Comparison of ENCODE assay signal across 2 cellular contexts in the genomic region with DNA sequence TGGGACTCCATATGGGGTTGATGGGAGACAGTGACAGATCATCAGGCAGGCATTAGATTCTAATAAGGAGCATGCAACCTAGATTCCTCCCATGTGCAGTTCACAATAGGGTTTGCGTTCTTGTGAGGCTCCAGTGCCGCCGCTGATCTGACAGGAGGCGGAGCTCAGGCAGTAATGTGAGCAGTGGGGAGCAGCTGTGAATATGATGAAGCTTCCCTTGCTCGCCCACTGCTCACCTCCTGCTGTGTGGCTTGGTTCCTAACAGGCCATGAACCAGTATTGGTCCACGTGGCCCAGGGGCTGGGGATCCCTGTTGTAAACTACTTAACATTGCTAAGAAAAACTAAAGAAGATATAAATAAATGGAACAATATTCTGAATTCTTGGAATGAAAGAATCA.
A peak's percentile ranks its signal among the peaks of the same experiment; 100 is the strongest.
TF ChIP-seq lines count a peak whose summit lies in the region.

No MANE protein-coding gene starts in this region.

TF ChIP-seq in K562, 482 proteins besides CTCF, POLR2A, EP300 and RAD21:
- TF ChIP-seq, protein P1, sequence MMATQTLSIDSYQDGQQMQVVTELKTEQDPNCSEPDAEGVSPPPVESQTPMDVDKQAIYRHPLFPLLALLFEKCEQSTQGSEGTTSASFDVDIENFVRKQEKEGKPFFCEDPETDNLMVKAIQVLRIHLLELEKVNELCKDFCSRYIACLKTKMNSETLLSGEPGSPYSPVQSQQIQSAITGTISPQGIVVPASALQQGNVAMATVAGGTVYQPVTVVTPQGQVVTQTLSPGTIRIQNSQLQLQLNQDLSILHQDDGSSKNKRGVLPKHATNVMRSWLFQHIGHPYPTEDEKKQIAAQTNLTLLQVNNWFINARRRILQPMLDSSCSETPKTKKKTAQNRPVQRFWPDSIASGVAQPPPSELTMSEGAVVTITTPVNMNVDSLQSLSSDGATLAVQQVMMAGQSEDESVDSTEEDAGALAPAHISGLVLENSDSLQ (IDR thresholded peaks at IDR 0.05), result peak; percentile 13; the same call in 1 of the 2 replicates
- TF ChIP-seq, protein P2, sequence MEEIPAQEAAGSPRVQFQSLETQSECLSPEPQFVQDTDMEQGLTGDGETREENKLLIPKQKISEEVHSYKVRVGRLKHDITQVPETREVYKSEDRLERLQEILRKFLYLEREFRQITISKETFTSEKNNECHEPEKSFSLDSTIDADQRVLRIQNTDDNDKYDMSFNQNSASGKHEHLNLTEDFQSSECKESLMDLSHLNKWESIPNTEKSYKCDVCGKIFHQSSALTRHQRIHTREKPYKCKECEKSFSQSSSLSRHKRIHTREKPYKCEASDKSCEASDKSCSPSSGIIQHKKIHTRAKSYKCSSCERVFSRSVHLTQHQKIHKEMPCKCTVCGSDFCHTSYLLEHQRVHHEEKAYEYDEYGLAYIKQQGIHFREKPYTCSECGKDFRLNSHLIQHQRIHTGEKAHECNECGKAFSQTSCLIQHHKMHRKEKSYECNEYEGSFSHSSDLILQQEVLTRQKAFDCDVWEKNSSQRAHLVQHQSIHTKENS (CRISPR knock-in tag; IDR thresholded peaks at IDR 0.05), result no peak
- TF ChIP-seq ZNF12 (CRISPR knock-in tag; IDR thresholded peaks at IDR 0.05) (no peak), EGR1 (conservative IDR thresholded peaks at IDR 0.05) (0 out of 2 replicates have a peak, but pooled peaks have one; percentile 37), ZNF347 (CRISPR knock-in tag; IDR thresholded peaks at IDR 0.05; ENCODE audit: low read depth) (no peak), TARDBP (IDR thresholded peaks at IDR 0.05) (no peak), TEAD4 (IDR thresholded peaks at IDR 0.05; ENCODE audit: low read length) (no peak), TEAD4 (CRISPR knock-in tag; IDR thresholded peaks at IDR 0.05; ENCODE audit: borderline replicate concordance) (no peak)
- TF ChIP-seq, protein P3, sequence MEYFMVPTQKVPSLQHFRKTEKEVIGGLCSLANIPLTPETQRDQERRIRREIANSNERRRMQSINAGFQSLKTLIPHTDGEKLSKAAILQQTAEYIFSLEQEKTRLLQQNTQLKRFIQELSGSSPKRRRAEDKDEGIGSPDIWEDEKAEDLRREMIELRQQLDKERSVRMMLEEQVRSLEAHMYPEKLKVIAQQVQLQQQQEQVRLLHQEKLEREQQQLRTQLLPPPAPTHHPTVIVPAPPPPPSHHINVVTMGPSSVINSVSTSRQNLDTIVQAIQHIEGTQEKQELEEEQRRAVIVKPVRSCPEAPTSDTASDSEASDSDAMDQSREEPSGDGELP (CRISPR knock-in tag; IDR thresholded peaks at IDR 0.05; ENCODE audit: borderline replicate concordance), result peak; percentile 62; the same call in 1 of the 2 replicates
- TF ChIP-seq, protein P4, sequence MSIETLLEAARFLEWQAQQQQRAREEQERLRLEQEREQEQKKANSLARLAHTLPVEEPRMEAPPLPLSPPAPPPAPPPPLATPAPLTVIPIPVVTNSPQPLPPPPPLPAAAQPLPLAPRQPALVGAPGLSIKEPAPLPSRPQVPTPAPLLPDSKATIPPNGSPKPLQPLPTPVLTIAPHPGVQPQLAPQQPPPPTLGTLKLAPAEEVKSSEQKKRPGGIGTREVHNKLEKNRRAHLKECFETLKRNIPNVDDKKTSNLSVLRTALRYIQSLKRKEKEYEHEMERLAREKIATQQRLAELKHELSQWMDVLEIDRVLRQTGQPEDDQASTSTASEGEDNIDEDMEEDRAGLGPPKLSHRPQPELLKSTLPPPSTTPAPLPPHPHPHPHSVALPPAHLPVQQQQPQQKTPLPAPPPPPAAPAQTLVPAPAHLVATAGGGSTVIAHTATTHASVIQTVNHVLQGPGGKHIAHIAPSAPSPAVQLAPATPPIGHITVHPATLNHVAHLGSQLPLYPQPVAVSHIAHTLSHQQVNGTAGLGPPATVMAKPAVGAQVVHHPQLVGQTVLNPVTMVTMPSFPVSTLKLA (conservative IDR thresholded peaks at IDR 0.05), result peak in 1 of 2 experiments; percentile 40; a peak in 2 of 4 replicates
- TF ChIP-seq, protein P5, sequence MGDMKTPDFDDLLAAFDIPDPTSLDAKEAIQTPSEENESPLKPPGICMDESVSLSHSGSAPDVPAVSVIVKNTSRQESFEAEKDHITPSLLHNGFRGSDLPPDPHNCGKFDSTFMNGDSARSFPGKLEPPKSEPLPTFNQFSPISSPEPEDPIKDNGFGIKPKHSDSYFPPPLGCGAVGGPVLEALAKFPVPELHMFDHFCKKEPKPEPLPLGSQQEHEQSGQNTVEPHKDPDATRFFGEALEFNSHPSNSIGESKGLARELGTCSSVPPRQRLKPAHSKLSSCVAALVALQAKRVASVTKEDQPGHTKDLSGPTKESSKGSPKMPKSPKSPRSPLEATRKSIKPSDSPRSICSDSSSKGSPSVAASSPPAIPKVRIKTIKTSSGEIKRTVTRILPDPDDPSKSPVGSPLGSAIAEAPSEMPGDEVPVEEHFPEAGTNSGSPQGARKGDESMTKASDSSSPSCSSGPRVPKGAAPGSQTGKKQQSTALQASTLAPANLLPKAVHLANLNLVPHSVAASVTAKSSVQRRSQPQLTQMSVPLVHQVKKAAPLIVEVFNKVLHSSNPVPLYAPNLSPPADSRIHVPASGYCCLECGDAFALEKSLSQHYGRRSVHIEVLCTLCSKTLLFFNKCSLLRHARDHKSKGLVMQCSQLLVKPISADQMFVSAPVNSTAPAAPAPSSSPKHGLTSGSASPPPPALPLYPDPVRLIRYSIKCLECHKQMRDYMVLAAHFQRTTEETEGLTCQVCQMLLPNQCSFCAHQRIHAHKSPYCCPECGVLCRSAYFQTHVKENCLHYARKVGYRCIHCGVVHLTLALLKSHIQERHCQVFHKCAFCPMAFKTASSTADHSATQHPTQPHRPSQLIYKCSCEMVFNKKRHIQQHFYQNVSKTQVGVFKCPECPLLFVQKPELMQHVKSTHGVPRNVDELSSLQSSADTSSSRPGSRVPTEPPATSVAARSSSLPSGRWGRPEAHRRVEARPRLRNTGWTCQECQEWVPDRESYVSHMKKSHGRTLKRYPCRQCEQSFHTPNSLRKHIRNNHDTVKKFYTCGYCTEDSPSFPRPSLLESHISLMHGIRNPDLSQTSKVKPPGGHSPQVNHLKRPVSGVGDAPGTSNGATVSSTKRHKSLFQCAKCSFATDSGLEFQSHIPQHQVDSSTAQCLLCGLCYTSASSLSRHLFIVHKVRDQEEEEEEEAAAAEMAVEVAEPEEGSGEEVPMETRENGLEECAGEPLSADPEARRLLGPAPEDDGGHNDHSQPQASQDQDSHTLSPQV (IDR thresholded peaks at IDR 0.05), result 0 out of 2 replicates have a peak, but pooled peaks have one; percentile 15

TF ChIP-seq in neural cell, 6 proteins besides CTCF, POLR2A, EP300 and RAD21:
- TF ChIP-seq SMC3 (conservative IDR thresholded peaks at IDR 0.05; ENCODE audit: poor library complexity) (no peak), POLR2AphosphoS5 (IDR thresholded peaks at IDR 0.05) (peak; percentile 32)
TF ChIP-seq in neural cell: peak in this region for 1.
